In the genomic region with DNA sequence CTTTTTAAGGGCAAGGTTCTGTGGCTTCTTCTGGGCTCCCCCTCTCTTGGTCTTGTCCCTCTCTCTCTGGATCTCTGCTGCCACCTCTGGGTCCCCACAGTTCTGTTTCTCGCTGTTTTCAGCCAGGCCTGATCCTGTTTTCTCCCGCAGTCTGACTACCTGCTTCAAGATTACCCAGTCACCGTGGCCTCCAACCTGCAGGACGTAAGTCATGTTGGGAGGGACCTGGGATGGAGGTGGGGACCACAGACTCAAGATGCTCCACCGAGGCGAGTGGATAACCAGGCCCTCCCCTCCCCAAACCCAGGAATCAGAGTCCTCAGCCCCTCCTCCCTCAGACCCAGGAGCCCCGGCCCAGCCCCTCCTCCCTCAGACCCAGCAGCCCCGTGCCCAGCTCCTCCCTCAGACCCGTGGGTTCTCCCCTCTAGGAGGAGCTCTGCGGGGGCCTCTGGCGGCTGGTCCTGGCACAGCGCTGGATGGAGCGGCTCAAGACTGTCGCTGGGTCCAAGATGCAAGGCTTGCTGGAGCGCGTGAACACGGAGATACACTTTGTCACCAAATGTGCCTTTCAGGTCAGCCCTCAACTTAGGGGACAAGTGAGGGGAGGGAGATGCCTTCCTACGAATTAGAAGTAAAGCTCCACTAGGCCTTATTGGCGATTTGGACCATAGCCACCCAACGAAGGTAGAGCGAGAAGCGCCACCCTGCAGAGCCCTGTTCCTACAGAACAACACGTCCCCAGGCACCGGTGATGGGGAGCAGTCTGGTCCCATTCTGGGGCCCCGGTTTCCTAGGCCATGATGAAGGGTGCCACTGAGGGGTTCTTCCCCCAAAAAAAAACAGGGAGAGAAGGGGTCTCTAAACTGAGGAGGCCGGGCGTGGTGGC, we compare ENCODE assay signal across 7 cellular contexts.
DNase-seq lines count a peak whose midpoint lies in the region; ATAC-seq and TF ChIP-seq lines count a peak whose summit lies in the region.
"Had no signal": no experiment of that assay in that cellular context is flagged by ENCODE, and none has a peak within 500 bp of the region (broad histone marks: within the 10 kb centered on the region; RNA-seq: fewer than 3 reads in every experiment).

No MANE protein-coding gene starts in this region.

- H3K27me3 ChIP-seq in GM06990 (replicated peaks; ENCODE audit: control insufficient read depth, insufficient read depth, low read length), result no peaks in the 10 kb centered on the region

- no peaks in the 10 kb centered on the region for H3K36me3 ChIP-seq in GM06990 (ENCODE audit: control insufficient read depth, insufficient read depth, low read length)
- H3K36me3 ChIP-seq: thoracic aorta had no signal

- DNase-seq in GM06990 (ENCODE audit: extremely low read depth, insufficient read length) (no peak), SW480 (ENCODE audit: low spot score) (peak; percentile 64), ecto neural progenitor cell (ENCODE audit: low spot score) (peak; percentile 91), NOMO-1 (lab: John Stamatoyannopoulos, UW; ENCODE audit: unreplicated experiment in 2 of 2) (no peak)
- peak; percentile 81 to 85 for DNase-seq in stimulated activated CD4-positive, alpha-beta T cell treated with anti-CD3 and anti-CD28 coated beads, Interleukin-2, amount 100 ng/mL, for 24 hours

- no peak overlapping the region for H3K4me3 ChIP-seq in GM06990 (replicated peaks; ENCODE audit: low read depth, low read length)
- H3K4me3 ChIP-seq: thoracic aorta had no signal

- peak; percentile 64 for TF ChIP-seq CTCF in GM06990 (IDR thresholded peaks at IDR 0.05; ENCODE audit: insufficient read depth, low read length, poor library complexity, severe bottlenecking)

- no peak for ATAC-seq in GM18861 (IDR thresholded peaks at IDR 0.05; ENCODE audit: unreplicated experiment)

Comparison
In these comparisons a context has a peak if more than half of its experiments do, and no peak if none do; other contexts are left out.
1. DNase-seq: peak in SW480 (single experiment), ecto neural progenitor cell (single experiment) and stimulated activated CD4-positive, alpha-beta T cell treated with anti-CD3 and anti-CD28 coated beads, Interleukin-2, amount 100 ng/mL, for 24 hours (2 of 2); none in GM06990 (single experiment) and NOMO-1 (0 of 2).